ENCODE assay signal across 10 cellular contexts in genomic region chr7:158633055-158633956, GRCh38. TPM values are rescaled to one million over a fixed set of nuclear protein-coding genes. Genes with fewer than 3 reads are reported as not detected.
DNase-seq lines count a peak whose midpoint lies in the region; ATAC-seq and TF ChIP-seq lines count a peak whose summit lies in the region.
"Had no signal": no experiment of that assay in that cellular context is flagged by ENCODE, and none has a peak within 500 bp of the region (broad histone marks: within the 10 kb centered on the region; RNA-seq: fewer than 3 reads in every experiment).

No MANE protein-coding gene starts in this region.

- TF ChIP-seq CTCF in omental fat pad (IDR thresholded peaks at IDR 0.05), result no peak

- peak; percentile 16 for DNase-seq in activated CD4-positive, alpha-beta T cell treated with anti-CD3 and anti-CD28 coated beads for 48 hours
- no peak for DNase-seq in activated CD4-positive, alpha-beta T cell treated with anti-CD3 and anti-CD28 coated beads for 1 hour
- no peak for DNase-seq in omental fat pad (ENCODE audit: low spot score)
- DNase-seq in NCI-H69 (lab: John Stamatoyannopoulos, UW), result no peak
- no peak for DNase-seq in superior temporal gyrus (ENCODE audit: extremely low spot score)
- DNase-seq in NCI-H345 treated with DMSO at 0.1 percent for 48 hours (lab: John Stamatoyannopoulos, UW; ENCODE audit: unreplicated experiment), result no peak
- DNase-seq: NCI-H2081 treated with DMSO at 0.1 percent for 48 hours; stimulated activated CD8-positive, alpha-beta memory T cell treated with anti-CD3 and anti-CD28 coated beads, Interleukin-4, amount 100 ng/mL, for 48 hours had no signal

- ATAC-seq in GM21619 (IDR thresholded peaks at IDR 0.05; ENCODE audit: unreplicated experiment), result peak; percentile 75
- peak; percentile 71 for ATAC-seq in HG03442 (IDR thresholded peaks at IDR 0.05; ENCODE audit: unreplicated experiment)
- ATAC-seq in omental fat pad (ENCODE audit: low FRiP score), result peak; percentile 34

RNA-seq across cellular contexts. Expression of gene PTPRN2, which starts 45.7 kb away (rescaled TPM):
- 1 to 10 TPM; 2.0 to 9.5 (median 2.6) TPM for total RNA-seq in omental fat pad
